ENCODE assay signal across 8 cellular contexts in the genomic region with DNA sequence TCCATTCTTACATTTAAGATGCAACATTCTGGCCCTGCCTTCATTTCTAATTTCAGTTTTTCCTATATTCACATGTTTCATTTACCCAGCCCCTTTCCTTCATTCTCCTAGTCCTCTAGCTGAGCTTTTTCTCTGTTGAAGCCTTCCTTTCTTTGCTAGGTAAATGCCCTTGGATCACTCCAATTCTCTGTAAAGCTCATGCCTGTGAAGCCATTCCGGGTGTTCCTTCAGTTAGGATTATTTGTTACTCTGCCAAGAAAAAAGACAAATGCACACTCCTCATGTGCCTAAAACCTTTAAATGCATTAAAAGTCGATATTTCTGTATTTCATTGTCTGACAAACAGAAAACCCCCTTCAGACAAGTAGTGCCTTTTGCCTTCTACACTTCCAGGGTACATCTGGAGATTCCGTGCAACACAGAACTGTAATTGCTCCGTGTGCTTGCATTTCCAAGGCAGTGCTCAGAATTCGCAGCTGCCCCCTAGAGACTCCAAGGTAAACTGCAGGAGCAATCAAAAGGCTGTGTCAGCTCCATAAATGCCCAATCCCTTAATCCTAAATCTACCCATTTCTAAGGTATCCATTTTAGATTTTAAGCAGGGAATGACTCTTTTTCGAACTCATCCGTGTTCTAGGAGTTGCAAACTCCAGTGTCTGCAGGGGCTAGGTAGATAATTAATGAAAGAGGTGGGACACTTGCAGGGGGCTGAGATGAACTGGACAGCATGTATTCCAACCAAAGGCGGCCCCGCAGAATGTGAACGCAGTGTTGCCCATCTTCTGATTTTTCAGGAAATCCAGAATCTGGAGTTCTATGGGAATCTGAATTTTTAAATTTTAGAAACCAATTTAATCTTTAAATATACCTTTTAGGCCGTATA.
A peak's percentile ranks its signal among the peaks of the same experiment; 100 is the strongest.
DNase-seq lines count a peak whose midpoint lies in the region; ATAC-seq, FAIRE-seq and TF ChIP-seq lines count a peak whose summit lies in the region.

No MANE protein-coding gene starts in this region.

- no peaks in the 10 kb centered on the region for H3K9me3 ChIP-seq in mammary epithelial cell (replicated peaks; ENCODE audit: insufficient read depth, low read length)
- H3K9me3 ChIP-seq in keratinocyte (ENCODE audit: control insufficient read depth, low read depth, low read length): no peaks in the 10 kb centered on the region

- BruUV-seq in mammary epithelial cell (replicated peaks; lab: Mats Ljungman, UMichigan): no TSS peak

- DNase-seq in AG04449 (ENCODE audit: low read depth, low spot score) (no peak), GM12865 (ENCODE audit: low read depth) (peak; percentile 48), NCI-H82 (lab: John Stamatoyannopoulos, UW) (peak; percentile 80), mammary epithelial cell (peak; percentile 30), keratinocyte (ENCODE audit: low read depth, low spot score) (no peak)
- peak; percentile 14 for DNase-seq in stimulated activated CD4-positive, alpha-beta T cell treated with anti-CD3 and anti-CD28 coated beads, Interleukin-4, amount 100 ng/mL, for 24 hours
- no peak for DNase-seq in central memory CD4-positive, alpha-beta T cell

- no peak overlapping the region for H2AFZ ChIP-seq in mammary epithelial cell (ENCODE audit: low read depth, low read length)
- no peak overlapping the region for H2AFZ ChIP-seq in keratinocyte (ENCODE audit: control insufficient read depth, low read length)

- no peak overlapping the region for H3K4me2 ChIP-seq in mammary epithelial cell (ENCODE audit: insufficient read depth, low read depth, low read length)
- H3K4me2 ChIP-seq in keratinocyte (ENCODE audit: control insufficient read depth, extremely low read depth, insufficient read depth, low read depth, low read length): no peak overlapping the region

- FAIRE-seq in keratinocyte (lab: Jason Lieb, UNC): peak; percentile 75

- CTCF ChIA-PET in AG04449 (lab: Yijun Ruan, JAX) (interaction anchor here (0.7 to 4.3 kb wide), 12 partner anchors 10 to 560 kb away, joined by 3 to 39 read pairs (median 3); no protein-coding TSS in a partner anchor), mammary epithelial cell (lab: Charles Lee; ENCODE audit: low non-redundant PET) (interaction anchor here (1.0 kb wide), 1 partner anchor 406 kb away, joined by 6 read pairs; no protein-coding TSS in a partner anchor)

- H3K4me3 ChIP-seq in AG04449 (ENCODE audit: low read depth, low read length) (no peak overlapping the region), GM12865 (ENCODE audit: low read depth, low read length) (no peak overlapping the region), mammary epithelial cell (replicated peaks in 1 of 3; ENCODE audit: insufficient read depth in 1 of 3, low read depth in 2 of 3, low read length in 3 of 3) (no peak overlapping the region), keratinocyte (ENCODE audit: control insufficient read depth in 2 of 3, extremely low read depth in 1 of 3, insufficient read depth in 2 of 3, low read depth in 1 of 3, low read length in 3 of 3) (no peak overlapping the region)

- dilution Hi-C loops in mammary epithelial cell (cut with HindIII; ENCODE audit: low sequenced_read_pairs) (no loop called here), keratinocyte (cut with MboI; ENCODE audit: extremely low pct_ligation_motif_present, low sequenced_read_pairs) (no loop called here)

- H3K36me3 ChIP-seq in mammary epithelial cell (ENCODE audit: insufficient read depth, low read length): no peaks in the 10 kb centered on the region
- no peaks in the 10 kb centered on the region for H3K36me3 ChIP-seq in keratinocyte (ENCODE audit: control insufficient read depth in 2 of 2, extremely low read depth in 1 of 2, insufficient read depth in 2 of 2, low read length in 2 of 2)

- H3K79me2 ChIP-seq in mammary epithelial cell (ENCODE audit: insufficient read depth, low read length) (no peaks in the 10 kb centered on the region), keratinocyte (ENCODE audit: control insufficient read depth, insufficient read depth, low read length) (no peaks in the 10 kb centered on the region)

- H3K9ac ChIP-seq in mammary epithelial cell (ENCODE audit: insufficient read depth, low read length) (no peak overlapping the region), keratinocyte (ENCODE audit: control insufficient read depth, extremely low read depth, insufficient read depth, low read length) (no peak overlapping the region)

- intact Hi-C loops in mammary epithelial cell (cut with micrococcal nuclease): loop anchor here (1.0 to 2.0 kb wide), 3 partner anchors 299 to 406 kb away; no protein-coding TSS in a partner anchor

- POLR2A ChIA-PET in AG04449 (lab: Yijun Ruan, JAX): no interaction called here

- no peaks in the 10 kb centered on the region for H4K20me1 ChIP-seq in mammary epithelial cell (ENCODE audit: insufficient read depth, low read length)
- H4K20me1 ChIP-seq in keratinocyte (ENCODE audit: control insufficient read depth, extremely low read depth, insufficient read depth, low read length): no peaks in the 10 kb centered on the region

- H3K27ac ChIP-seq in mammary epithelial cell (ENCODE audit: insufficient read depth, low read depth, low read length) (no peak overlapping the region), keratinocyte (ENCODE audit: control insufficient read depth, insufficient read depth, low read length) (no peak overlapping the region)

- no peaks in the 10 kb centered on the region for H3K9me1 ChIP-seq in keratinocyte (ENCODE audit: control insufficient read depth, extremely low read depth, insufficient read depth, low read length)

- in situ Hi-C loops in mammary epithelial cell (cut with MboI; ENCODE audit: low sequenced_read_pairs in 2 of 2): loop anchor here in 1 of 2 donors (25.0 kb wide), 1 partner anchor 374 kb away; no protein-coding TSS in a partner anchor

- ATAC-seq in HG03139 (IDR thresholded peaks at IDR 0.05; ENCODE audit: unreplicated experiment): peak; percentile 75

- H3K27me3 ChIP-seq in mammary epithelial cell (ENCODE audit: insufficient read depth, low read length) (no peaks in the 10 kb centered on the region), keratinocyte (ENCODE audit: control insufficient read depth, extremely low read depth, insufficient read depth, low read length) (no peaks in the 10 kb centered on the region)

- TF ChIP-seq CTCF in AG04449 (IDR thresholded peaks at IDR 0.05; ENCODE audit: insufficient read depth, low read length, missing control alignments) (peak; percentile 79), GM12865 (IDR thresholded peaks at IDR 0.05; ENCODE audit: insufficient read depth, low read depth, low read length, missing control alignments) (peak; percentile 81), mammary epithelial cell (conservative IDR thresholded peaks at IDR 0.05 in 1 of 2, IDR thresholded peaks at IDR 0.05 in 1 of 2; ENCODE audit: extremely low read depth in 1 of 2, insufficient read depth in 1 of 2, low read depth in 1 of 2, low read length in 2 of 2) (peak; percentile 93 to 95), keratinocyte (optimal IDR thresholded peaks at IDR 0.05 in 1 of 3, IDR thresholded peaks at IDR 0.05 in 1 of 3, conservative IDR thresholded peaks at IDR 0.05 in 1 of 3; ENCODE audit: extremely low read depth in 1 of 3, insufficient read depth in 2 of 3, low read length in 3 of 3) (peak; percentile 76 to 86 (median 80))

- no peaks in the 10 kb centered on the region for H3K4me1 ChIP-seq in mammary epithelial cell (ENCODE audit: insufficient read depth, low read length)
- H3K4me1 ChIP-seq in keratinocyte (ENCODE audit: control insufficient read depth, extremely low read depth, insufficient read depth, low read length): no peaks in the 10 kb centered on the region

- 39% methylated on average over 10 of the region's 11 CpGs for WGBS in mammary epithelial cell (ENCODE audit: low coverage, missing lambda C conversion rate)

Comparison
In these comparisons a context has a peak if more than half of its experiments do, and no peak if none do; other contexts are left out.
1. DNase-seq: peak in GM12865 (single experiment), NCI-H82 (single experiment), mammary epithelial cell (single experiment) and stimulated activated CD4-positive, alpha-beta T cell treated with anti-CD3 and anti-CD28 coated beads, Interleukin-4, amount 100 ng/mL, for 24 hours (single experiment); none in AG04449 (single experiment), keratinocyte (single experiment) and central memory CD4-positive, alpha-beta T cell (single experiment).
2. Peak in every context shown above with its lines, with median percentiles within 50 percentile points of each other: CTCF ChIP-seq.